ENCODE assay signal across 1 cellular context in the genomic region with DNA sequence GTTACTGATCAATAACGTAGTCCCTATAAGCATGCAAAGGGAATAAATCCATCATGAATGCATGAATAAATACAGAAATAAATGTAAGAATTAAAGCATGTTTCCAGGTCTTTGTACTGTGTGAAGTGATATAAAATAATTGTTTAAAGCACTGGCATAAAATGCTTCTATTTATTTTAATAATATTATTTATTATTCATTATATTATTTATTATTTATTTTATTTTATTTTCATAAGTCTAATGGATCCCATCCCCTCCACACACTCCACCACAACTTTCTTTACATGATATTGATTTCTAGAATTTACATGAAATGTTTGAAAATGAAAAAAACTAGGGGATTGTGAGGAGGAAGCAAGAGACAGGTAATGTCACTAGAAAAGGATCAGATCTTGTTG.
TF ChIP-seq lines count a peak whose summit lies in the region.

No MANE protein-coding gene starts in this region.

TF ChIP-seq in K562, 482 proteins besides CTCF, POLR2A, EP300 and RAD21 (continued from another document):
- TF ChIP-seq SMARCC2 (IDR thresholded peaks at IDR 0.05; ENCODE audit: low read depth), result no peak
- TF ChIP-seq HDAC6 (IDR thresholded peaks at IDR 0.05; ENCODE audit: low read depth, low read length), result no peak
- TF ChIP-seq ARHGAP35 (IDR thresholded peaks at IDR 0.05; ENCODE audit: partially characterized antibody), result no peak
- TF ChIP-seq GATAD2A (IDR thresholded peaks at IDR 0.05), result no peak
- TF ChIP-seq SREBF2 (CRISPR knock-in tag; IDR thresholded peaks at IDR 0.05), result no peak
- TF ChIP-seq, protein P1, sequence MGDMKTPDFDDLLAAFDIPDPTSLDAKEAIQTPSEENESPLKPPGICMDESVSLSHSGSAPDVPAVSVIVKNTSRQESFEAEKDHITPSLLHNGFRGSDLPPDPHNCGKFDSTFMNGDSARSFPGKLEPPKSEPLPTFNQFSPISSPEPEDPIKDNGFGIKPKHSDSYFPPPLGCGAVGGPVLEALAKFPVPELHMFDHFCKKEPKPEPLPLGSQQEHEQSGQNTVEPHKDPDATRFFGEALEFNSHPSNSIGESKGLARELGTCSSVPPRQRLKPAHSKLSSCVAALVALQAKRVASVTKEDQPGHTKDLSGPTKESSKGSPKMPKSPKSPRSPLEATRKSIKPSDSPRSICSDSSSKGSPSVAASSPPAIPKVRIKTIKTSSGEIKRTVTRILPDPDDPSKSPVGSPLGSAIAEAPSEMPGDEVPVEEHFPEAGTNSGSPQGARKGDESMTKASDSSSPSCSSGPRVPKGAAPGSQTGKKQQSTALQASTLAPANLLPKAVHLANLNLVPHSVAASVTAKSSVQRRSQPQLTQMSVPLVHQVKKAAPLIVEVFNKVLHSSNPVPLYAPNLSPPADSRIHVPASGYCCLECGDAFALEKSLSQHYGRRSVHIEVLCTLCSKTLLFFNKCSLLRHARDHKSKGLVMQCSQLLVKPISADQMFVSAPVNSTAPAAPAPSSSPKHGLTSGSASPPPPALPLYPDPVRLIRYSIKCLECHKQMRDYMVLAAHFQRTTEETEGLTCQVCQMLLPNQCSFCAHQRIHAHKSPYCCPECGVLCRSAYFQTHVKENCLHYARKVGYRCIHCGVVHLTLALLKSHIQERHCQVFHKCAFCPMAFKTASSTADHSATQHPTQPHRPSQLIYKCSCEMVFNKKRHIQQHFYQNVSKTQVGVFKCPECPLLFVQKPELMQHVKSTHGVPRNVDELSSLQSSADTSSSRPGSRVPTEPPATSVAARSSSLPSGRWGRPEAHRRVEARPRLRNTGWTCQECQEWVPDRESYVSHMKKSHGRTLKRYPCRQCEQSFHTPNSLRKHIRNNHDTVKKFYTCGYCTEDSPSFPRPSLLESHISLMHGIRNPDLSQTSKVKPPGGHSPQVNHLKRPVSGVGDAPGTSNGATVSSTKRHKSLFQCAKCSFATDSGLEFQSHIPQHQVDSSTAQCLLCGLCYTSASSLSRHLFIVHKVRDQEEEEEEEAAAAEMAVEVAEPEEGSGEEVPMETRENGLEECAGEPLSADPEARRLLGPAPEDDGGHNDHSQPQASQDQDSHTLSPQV (IDR thresholded peaks at IDR 0.05), result 0 out of 2 replicates have a peak, but pooled peaks have one; percentile 14
- no peak for TF ChIP-seq ATF1 (CRISPR knock-in tag; IDR thresholded peaks at IDR 0.05)
- TF ChIP-seq ATF1 (tag; IDR thresholded peaks at IDR 0.05), result no peak
- no peak for TF ChIP-seq CBFA2T2 (conservative IDR thresholded peaks at IDR 0.05)
- TF ChIP-seq, protein P2, sequence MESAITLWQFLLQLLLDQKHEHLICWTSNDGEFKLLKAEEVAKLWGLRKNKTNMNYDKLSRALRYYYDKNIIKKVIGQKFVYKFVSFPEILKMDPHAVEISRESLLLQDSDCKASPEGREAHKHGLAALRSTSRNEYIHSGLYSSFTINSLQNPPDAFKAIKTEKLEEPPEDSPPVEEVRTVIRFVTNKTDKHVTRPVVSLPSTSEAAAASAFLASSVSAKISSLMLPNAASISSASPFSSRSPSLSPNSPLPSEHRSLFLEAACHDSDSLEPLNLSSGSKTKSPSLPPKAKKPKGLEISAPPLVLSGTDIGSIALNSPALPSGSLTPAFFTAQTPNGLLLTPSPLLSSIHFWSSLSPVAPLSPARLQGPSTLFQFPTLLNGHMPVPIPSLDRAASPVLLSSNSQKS (CRISPR knock-in tag; IDR thresholded peaks at IDR 0.05), result no peak
